11 cellular contexts compared by ENCODE assay signal in genomic region chr7:80858141-80858903, GRCh38.
DNase-seq lines count a peak whose midpoint lies in the region; ATAC-seq and TF ChIP-seq lines count a peak whose summit lies in the region.
"Had no signal": no experiment of that assay in that cellular context is flagged by ENCODE, and none has a peak within 500 bp of the region (broad histone marks: within the 10 kb centered on the region; RNA-seq: fewer than 3 reads in every experiment).

No MANE protein-coding gene starts in this region.

- DNase-seq in AG04450 (ENCODE audit: low read depth, low spot score) (peak; percentile 29), RWPE2 (ENCODE audit: low spot score) (no peak), left ventricle myocardium superior (no peak), T-helper 2 cell (no peak), omental fat pad (ENCODE audit: low spot score) (no peak), NCI-H1930 (lab: John Stamatoyannopoulos, UW) (no peak), NCI-H146 treated with DMSO at 0.1 percent for 48 hours (lab: John Stamatoyannopoulos, UW; ENCODE audit: unreplicated experiment) (no peak)
- DNase-seq: activated CD4-positive, alpha-beta T cell treated with anti-CD3 and anti-CD28 coated beads, Interleukin-2, amount 10 ng/mL, durations not matched to agents 7 days and 5 days; C1 segment of cervical spinal cord; naive thymus-derived CD8-positive, alpha-beta T cell had no signal

- H3K9me3 ChIP-seq in AG04450 (ENCODE audit: control insufficient read depth, insufficient read depth, low read length) (no peaks in the 10 kb centered on the region), RWPE2 (ENCODE audit: severe bottlenecking) (no peaks in the 10 kb centered on the region)

- peak; percentile 85 for ATAC-seq in GM21786 (IDR thresholded peaks at IDR 0.05; ENCODE audit: unreplicated experiment)
- peak; percentile 77 for ATAC-seq in RWPE2 (ENCODE audit: low read depth)
- ATAC-seq in left ventricle myocardium superior: peak; percentile 61
- ATAC-seq in omental fat pad (ENCODE audit: low FRiP score): no peak
- ATAC-seq: naive thymus-derived CD8-positive, alpha-beta T cell had no signal

- H3K4me3 ChIP-seq in AG04450 (ENCODE audit: low read depth, low read length): no peak overlapping the region
- no peak overlapping the region for H3K4me3 ChIP-seq in RWPE2 (ENCODE audit: severe bottlenecking)

- CTCF ChIA-PET in AG04450 (lab: Charles Lee): no interaction called here

- TF ChIP-seq CTCF in AG04450 (IDR thresholded peaks at IDR 0.05; ENCODE audit: low read depth, low read length) (no peak), RWPE2 (IDR thresholded peaks at IDR 0.05; ENCODE audit: poor library complexity, severe bottlenecking) (no peak), omental fat pad (IDR thresholded peaks at IDR 0.05) (no peak)

- H3K36me3 ChIP-seq in RWPE2 (ENCODE audit: low read depth): peaks cover 7% of the 10 kb centered on the region; the same call in 1 of the 2 replicates

- intact Hi-C loops in left ventricle myocardium superior (cut with micrococcal nuclease): no loop called here

- H3K4me1 ChIP-seq in RWPE2 (ENCODE audit: insufficient read depth, poor library complexity, severe bottlenecking): peaks cover 41% of the 10 kb centered on the region

- H3K27me3 ChIP-seq in AG04450 (ENCODE audit: control insufficient read depth, insufficient read depth, low read length): no peaks in the 10 kb centered on the region
- no peaks in the 10 kb centered on the region for H3K27me3 ChIP-seq in RWPE2 (ENCODE audit: insufficient read depth, poor library complexity, severe bottlenecking)

- POLR2A ChIA-PET in AG04450 (lab: Yijun Ruan, JAX): no interaction called here

- H3K27ac ChIP-seq in AG04450 (ENCODE audit: low read depth, low read length) (no peak overlapping the region), RWPE2 (ENCODE audit: poor library complexity, severe bottlenecking) (peak overlapping the region; percentile 50)
